In genomic region chr10:89278034-89278535, GRCh38 we compare ENCODE assay signal across 8 cellular contexts. TPM values are rescaled to one million over a fixed set of nuclear protein-coding genes. Genes with fewer than 3 reads are reported as not detected.
A peak's percentile ranks its signal among the peaks of the same experiment; 100 is the strongest.
DNase-seq lines count a peak whose midpoint lies in the region; ATAC-seq and TF ChIP-seq lines count a peak whose summit lies in the region.

No MANE protein-coding gene starts in this region.

- intact Hi-C loops in activated CD4-positive, alpha-beta T cell treated with anti-CD3 and anti-CD28 coated beads for 36 hours (cut with DNase I, micrococcal nuclease) = no loop called here

- H3K4me3 Mint-ChIP-seq in activated CD4-positive, alpha-beta T cell treated with anti-CD3 and anti-CD28 coated beads for 36 hours = no peak overlapping the region
- no peak overlapping the region for H3K4me3 Mint-ChIP-seq in T-helper 2 cell treated with Interferon-gamma antibody and Interleukin-4, amounts not matched to agents 5 μg/mL and 100 μg/mL, for 36 hours

- H3K79me2 ChIP-seq in Karpas-422 (ENCODE audit: low read length) = no peaks in the 10 kb centered on the region

- H3K4me1 ChIP-seq in Peyer's patch (peaks cover 0 to 5% (median 0%) of the 10 kb centered on the region in 4 donors), Karpas-422 (ENCODE audit: low read length) (no peaks in the 10 kb centered on the region)

- H3K9ac ChIP-seq in Karpas-422 (ENCODE audit: low read length) = no peak overlapping the region

- no peak overlapping the region for H3K4me3 ChIP-seq in Peyer's patch
- no peak overlapping the region for H3K4me3 ChIP-seq in Karpas-422 (ENCODE audit: low read length)

- H3K9me2 ChIP-seq in Karpas-422 (replicated peaks; ENCODE audit: insufficient read depth, low read length) = no peaks in the 10 kb centered on the region

- H3K27ac ChIP-seq in Peyer's patch (peak overlapping the region in 3 of 4 donors; percentile 46 to 73 (median 52)), Karpas-422 (ENCODE audit: low read length) (no peak overlapping the region)

- H3K9me3 Mint-ChIP-seq in activated CD4-positive, alpha-beta T cell treated with anti-CD3 and anti-CD28 coated beads for 36 hours (ENCODE audit: low read depth) = no peaks in the 10 kb centered on the region
- no peaks in the 10 kb centered on the region for H3K9me3 Mint-ChIP-seq in T-helper 2 cell treated with Interferon-gamma antibody and Interleukin-4, amounts not matched to agents 5 μg/mL and 100 μg/mL, for 36 hours

- POLR2A ChIA-PET in activated CD4-positive, alpha-beta T cell treated with anti-CD3 and anti-CD28 coated beads for 36 hours (lab: Charles Lee) = no interaction called here

- H3K36me3 Mint-ChIP-seq in activated CD4-positive, alpha-beta T cell treated with anti-CD3 and anti-CD28 coated beads for 36 hours (ENCODE audit: low read depth) = no peaks in the 10 kb centered on the region
- H3K36me3 Mint-ChIP-seq in T-helper 2 cell treated with Interferon-gamma antibody and Interleukin-4, amounts not matched to agents 5 μg/mL and 100 μg/mL, for 36 hours (ENCODE audit: low read depth) = no peaks in the 10 kb centered on the region

- no peaks in the 10 kb centered on the region for H3K4me1 Mint-ChIP-seq in activated CD4-positive, alpha-beta T cell treated with anti-CD3 and anti-CD28 coated beads for 36 hours
- H3K4me1 Mint-ChIP-seq in T-helper 2 cell treated with Interferon-gamma antibody and Interleukin-4, amounts not matched to agents 5 μg/mL and 100 μg/mL, for 36 hours (ENCODE audit: low read depth) = no peaks in the 10 kb centered on the region

- CTCF ChIA-PET in activated CD4-positive, alpha-beta T cell treated with anti-CD3 and anti-CD28 coated beads for 36 hours (lab: Charles Lee) = no interaction called here

- DNase-seq in AG08396 (ENCODE audit: low spot score) (peak; percentile 74), Peyer's patch (peak in 1 of 3 donors; percentile 57), fibroblast of gingiva (ENCODE audit: low read depth) (peak; percentile 90), omental fat pad (ENCODE audit: low spot score) (no peak), Karpas-422 (no peak)
- DNase-seq in activated CD4-positive, alpha-beta T cell treated with anti-CD3 and anti-CD28 coated beads for 36 hours = no peak
- no peak for DNase-seq in T-helper 2 cell treated with Interferon-gamma antibody and Interleukin-4, amounts not matched to agents 5 μg/mL and 100 μg/mL, for 36 hours (ENCODE audit: low spot score)

- H3K27me3 Mint-ChIP-seq in activated CD4-positive, alpha-beta T cell treated with anti-CD3 and anti-CD28 coated beads for 36 hours = peaks cover 2% of the 10 kb centered on the region
- H3K27me3 Mint-ChIP-seq in T-helper 2 cell treated with Interferon-gamma antibody and Interleukin-4, amounts not matched to agents 5 μg/mL and 100 μg/mL, for 36 hours (ENCODE audit: low read depth) = peaks cover 44% of the 10 kb centered on the region

- H3K4me2 ChIP-seq in Karpas-422 (ENCODE audit: low read depth, low read length, poor library complexity, severe bottlenecking) = no peak overlapping the region

- no peaks in the 10 kb centered on the region for H4K20me1 ChIP-seq in Karpas-422 (ENCODE audit: insufficient read depth, low read depth, low read length)

- H3K27ac Mint-ChIP-seq in activated CD4-positive, alpha-beta T cell treated with anti-CD3 and anti-CD28 coated beads for 36 hours = no peak overlapping the region
- H3K27ac Mint-ChIP-seq in T-helper 2 cell treated with Interferon-gamma antibody and Interleukin-4, amounts not matched to agents 5 μg/mL and 100 μg/mL, for 36 hours = no peak overlapping the region

- H2AFZ ChIP-seq in Karpas-422 (ENCODE audit: low read length) = no peak overlapping the region

- TF ChIP-seq CTCF in Peyer's patch (IDR thresholded peaks at IDR 0.05) (no peak), omental fat pad (IDR thresholded peaks at IDR 0.05) (no peak)

- TF ChIP-seq POLR2A in Peyer's patch (IDR thresholded peaks at IDR 0.05) = no peak

- ATAC-seq in omental fat pad (ENCODE audit: low FRiP score) (peak; percentile 80), GM21360 (IDR thresholded peaks at IDR 0.05; ENCODE audit: unreplicated experiment) (no peak)
- ATAC-seq in activated CD4-positive, alpha-beta T cell treated with anti-CD3 and anti-CD28 coated beads for 36 hours = no peak

- H3K27me3 ChIP-seq in Peyer's patch (no peaks in the 10 kb centered on the region), Karpas-422 (ENCODE audit: low read length) (no peaks in the 10 kb centered on the region)

- H3K9me3 ChIP-seq in Peyer's patch (no peaks in the 10 kb centered on the region), Karpas-422 (ENCODE audit: low read length) (no peaks in the 10 kb centered on the region)

- no peaks in the 10 kb centered on the region for H3K36me3 ChIP-seq in Peyer's patch
- no peaks in the 10 kb centered on the region for H3K36me3 ChIP-seq in Karpas-422 (ENCODE audit: insufficient read depth, low read length)

RNA-seq across cellular contexts. Expression of gene IFIT2, which starts 23.8 kb away (rescaled TPM):
- total RNA-seq in Peyer's patch (10 to 100 TPM in 1 of 4 donors, 1 to 10 TPM in 3; 3.3 to 10.9 (median 4.7) TPM), omental fat pad (10 to 100 TPM in 1 of 4 donors, 1 to 10 TPM in 3; 2.3 to 17.0 (median 3.4) TPM)
- total RNA-seq in activated CD4-positive, alpha-beta T cell treated with anti-CD3 and anti-CD28 coated beads for 36 hours = 10 to 100 TPM; 38.2 to 43.5 TPM
- total RNA-seq in Karpas-422 (2014; rRNA removed; shearing (Covaris generic); ENCODE audit: low replicate concordance) = 0.75 and 0.97 TPM in 2 replicates

RNA-seq across cellular contexts. Expression of gene LIPA, which starts 26.5 kb away (rescaled TPM):
- total RNA-seq in Peyer's patch = 100 to 1,000 TPM in 2 of 4 donors, 10 to 100 TPM in 2; 30.5 to 349 (median 116) TPM
- 100 to 1,000 TPM in 2 of 4 donors, 10 to 100 TPM in 2; 77.0 to 354 (median 105) TPM for total RNA-seq in omental fat pad
- total RNA-seq in activated CD4-positive, alpha-beta T cell treated with anti-CD3 and anti-CD28 coated beads for 36 hours = 10 to 100 TPM; 17.0 to 22.1 TPM
- total RNA-seq in Karpas-422 (2014; rRNA removed; shearing (Covaris generic); ENCODE audit: low replicate concordance) = 14.5 and 20.9 TPM in 2 replicates

RNA-seq across cellular contexts. Expression of gene IFIT3, which starts 49.7 kb away (rescaled TPM):
- total RNA-seq in Peyer's patch = 10 to 100 TPM; 10.6 to 16.4 (median 13.7) TPM
- 10 to 100 TPM in 3 of 4 donors, 1 to 10 TPM in 1; 9.2 to 58.5 (median 17.2) TPM for total RNA-seq in omental fat pad
- total RNA-seq in activated CD4-positive, alpha-beta T cell treated with anti-CD3 and anti-CD28 coated beads for 36 hours = 10 to 100 TPM; 19.2 to 21.1 TPM
- 1.0 and 1.4 TPM in 2 replicates for total RNA-seq in Karpas-422 (2014; rRNA removed; shearing (Covaris generic); ENCODE audit: low replicate concordance)

Comparison
In these comparisons a context has a peak if more than half of its experiments do, and no peak if none do; other contexts are left out.
1. DNase-seq: peak in AG08396 (single experiment) and fibroblast of gingiva (single experiment); none in omental fat pad (single experiment), activated CD4-positive, alpha-beta T cell treated with anti-CD3 and anti-CD28 coated beads for 36 hours (single experiment), Karpas-422 (single experiment) and T-helper 2 cell treated with Interferon-gamma antibody and Interleukin-4, amounts not matched to agents 5 μg/mL and 100 μg/mL, for 36 hours (single experiment).